20 cellular contexts compared by ENCODE assay signal in genomic region chr3:134104031-134104430, GRCh38.
"Had no signal": no experiment of that assay in that cellular context is flagged by ENCODE, and none has a peak within 500 bp of the region (broad histone marks: within the 10 kb centered on the region; RNA-seq: fewer than 3 reads in every experiment).

No MANE protein-coding gene starts in this region.

- H3K27ac ChIP-seq: gastrocnemius medialis, left ventricle myocardium inferior, spleen had no signal

- H3K4me1 ChIP-seq: gastrocnemius medialis, left ventricle myocardium inferior had no signal

- H3K4me3 ChIP-seq: gastrocnemius medialis, left ventricle myocardium inferior, spleen, upper lobe of left lung had no signal

- H3K4me1 Mint-ChIP-seq: activated CD4-positive, alpha-beta T cell treated with anti-CD3 and anti-CD28 coated beads, Interleukin-2, amount 10 ng/mL, durations not matched to agents 24 days and 14 days; activated CD8-positive, alpha-beta memory T cell treated with anti-CD3 and anti-CD28 coated beads, Interleukin-2, amount 10 ng/mL, durations not matched to agents 7 days and 5 days; activated naive CD4-positive, alpha-beta T cell treated with anti-CD3 and anti-CD28 coated beads, Interleukin-2, amount 10 ng/mL, durations not matched to agents 7 days and 5 days; mesothelial cell of epicardium; T-helper 17 cell had no signal

- H3K4me3 Mint-ChIP-seq: activated CD4-positive, alpha-beta T cell treated with anti-CD3 and anti-CD28 coated beads, Interleukin-2, amount 10 ng/mL, durations not matched to agents 24 days and 14 days; activated CD8-positive, alpha-beta memory T cell treated with anti-CD3 and anti-CD28 coated beads, Interleukin-2, amount 10 ng/mL, durations not matched to agents 7 days and 5 days; activated CD8-positive, alpha-beta T cell treated with anti-CD3 and anti-CD28 coated beads for 36 hours; activated naive CD4-positive, alpha-beta T cell treated with anti-CD3 and anti-CD28 coated beads, Interleukin-2, amount 10 ng/mL, durations not matched to agents 7 days and 5 days; mesothelial cell of epicardium; naive thymus-derived CD8-positive, alpha-beta T cell; T-helper 17 cell had no signal

- ATAC-seq: activated CD8-positive, alpha-beta memory T cell treated with anti-CD3 and anti-CD28 coated beads, Interleukin-2, amount 10 ng/mL, durations not matched to agents 7 days and 5 days; activated CD8-positive, alpha-beta T cell treated with anti-CD3 and anti-CD28 coated beads for 36 hours; gastrocnemius medialis; naive thymus-derived CD8-positive, alpha-beta T cell; T-helper 17 cell had no signal

- H3K36me3 ChIP-seq: gastrocnemius medialis, left ventricle myocardium inferior, spleen, upper lobe of left lung had no signal

- H3K36me3 Mint-ChIP-seq: activated naive CD4-positive, alpha-beta T cell treated with anti-CD3 and anti-CD28 coated beads, Interleukin-2, amount 10 ng/mL, durations not matched to agents 7 days and 5 days had no signal

- H3K27me3 Mint-ChIP-seq: activated CD8-positive, alpha-beta memory T cell treated with anti-CD3 and anti-CD28 coated beads, Interleukin-2, amount 10 ng/mL, durations not matched to agents 7 days and 5 days; progenitor cell of endocrine pancreas; T-helper 17 cell had no signal

- DNase-seq: activated CD4-positive, alpha-beta T cell treated with anti-CD3 and anti-CD28 coated beads, Interleukin-2, amount 10 ng/mL, durations not matched to agents 24 days and 14 days; activated CD8-positive, alpha-beta memory T cell treated with anti-CD3 and anti-CD28 coated beads, Interleukin-2, amount 10 ng/mL, durations not matched to agents 7 days and 5 days; activated CD8-positive, alpha-beta T cell treated with anti-CD3 and anti-CD28 coated beads for 36 hours; activated effector memory CD4-positive, alpha-beta T cell treated with anti-CD3 and anti-CD28 coated beads, Interleukin-2, amount 50 U/mL, for 16 hours; activated naive CD4-positive, alpha-beta T cell treated with anti-CD3 and anti-CD28 coated beads, Interleukin-2, amount 10 ng/mL, durations not matched to agents 7 days and 5 days; activated T-cell treated with anti-CD3 and anti-CD28 coated beads for 4 hours; caudate nucleus; erythroblast; gastrocnemius medialis; hippocampal formation; left ventricle myocardium inferior; naive thymus-derived CD8-positive, alpha-beta T cell; retina; spleen; stimulated activated CD4-positive, alpha-beta T cell treated with anti-CD3 and anti-CD28 coated beads, Interleukin-4, amount 100 ng/mL, for 24 hours; stimulated activated naive CD4-positive, alpha-beta T cell treated with Interleukin-2 at 50 U/mL for 16 hours; T-helper 17 cell; upper lobe of left lung had no signal

- H3K9me3 ChIP-seq: gastrocnemius medialis had no signal

- H3K27me3 ChIP-seq: gastrocnemius medialis, upper lobe of left lung had no signal

- H3K27ac Mint-ChIP-seq: activated CD4-positive, alpha-beta T cell treated with anti-CD3 and anti-CD28 coated beads, Interleukin-2, amount 10 ng/mL, durations not matched to agents 24 days and 14 days; activated CD8-positive, alpha-beta memory T cell treated with anti-CD3 and anti-CD28 coated beads, Interleukin-2, amount 10 ng/mL, durations not matched to agents 7 days and 5 days; activated CD8-positive, alpha-beta T cell treated with anti-CD3 and anti-CD28 coated beads for 36 hours; activated naive CD4-positive, alpha-beta T cell treated with anti-CD3 and anti-CD28 coated beads, Interleukin-2, amount 10 ng/mL, durations not matched to agents 7 days and 5 days; mesothelial cell of epicardium; naive thymus-derived CD8-positive, alpha-beta T cell; progenitor cell of endocrine pancreas; T-helper 17 cell had no signal
